ENCODE assay signal across 17 cellular contexts in genomic region chr10:44680764-44681163, GRCh38.
DNase-seq lines count a peak whose midpoint lies in the region; ATAC-seq and TF ChIP-seq lines count a peak whose summit lies in the region.
"Had no signal": no experiment of that assay in that cellular context is flagged by ENCODE, and none has a peak within 500 bp of the region (broad histone marks: within the 10 kb centered on the region; RNA-seq: fewer than 3 reads in every experiment).

No MANE protein-coding gene starts in this region.

- H3K9me3 Mint-ChIP-seq in immature natural killer cell (peaks cover 0 to 2% (median 0%) of the 10 kb centered on the region in 6 donors), nephron (no peaks in the 10 kb centered on the region)
- H3K9me3 Mint-ChIP-seq: CD8-positive, alpha-beta T cell had no signal

- intact Hi-C loops in PC-3 (cut with micrococcal nuclease), result no loop called here

- H3K4me1 ChIP-seq in PC-3 (ENCODE audit: insufficient read depth, low read length), result no peaks in the 10 kb centered on the region
- H3K4me1 ChIP-seq: A549; BLaER1 treated with 17β-estradiol and CSF1 and Interleukin-3, amounts not matched to agents 10 nM and 100 nM; Caco-2 had no signal

- H4K20me1 ChIP-seq in PC-3 (ENCODE audit: low read length), result no peaks in the 10 kb centered on the region
- H4K20me1 ChIP-seq: BLaER1 treated with 17β-estradiol and CSF1 and Interleukin-3, amounts not matched to agents 10 nM and 100 nM had no signal

- H3K36me3 ChIP-seq in PC-3 (ENCODE audit: low read depth, low read length), result no peaks in the 10 kb centered on the region
- H3K36me3 ChIP-seq: BLaER1 treated with 17β-estradiol and CSF1 and Interleukin-3, amounts not matched to agents 10 nM and 100 nM had no signal

- 0 out of 2 replicates have a peak, but pooled peaks cover 3% of the 10 kb centered on the region for H3K9me2 ChIP-seq in PC-3 (replicated peaks; ENCODE audit: low read length)

- H3K27ac ChIP-seq in PC-3 (ENCODE audit: low read length), result no peak overlapping the region
- H3K27ac ChIP-seq: 22Rv1; A549; BLaER1 treated with 17β-estradiol and CSF1 and Interleukin-3, amounts not matched to agents 10 nM and 100 nM; C4-2B had no signal

- no peak overlapping the region for H3K9ac ChIP-seq in PC-3 (ENCODE audit: low read length)
- H3K9ac ChIP-seq: BLaER1 treated with 17β-estradiol and CSF1 and Interleukin-3, amounts not matched to agents 10 nM and 100 nM had no signal

- no peaks in the 10 kb centered on the region for H3K27me3 ChIP-seq in PC-3 (ENCODE audit: low read length)
- H3K27me3 ChIP-seq: BLaER1 treated with 17β-estradiol and CSF1 and Interleukin-3, amounts not matched to agents 10 nM and 100 nM had no signal

- no peaks in the 10 kb centered on the region for H3K36me3 Mint-ChIP-seq in immature natural killer cell
- H3K36me3 Mint-ChIP-seq in nephron (ENCODE audit: low read depth), result no peaks in the 10 kb centered on the region
- H3K36me3 Mint-ChIP-seq: CD8-positive, alpha-beta T cell had no signal

- H3K27me3 Mint-ChIP-seq in immature natural killer cell (ENCODE audit: low read depth in 3 of 3) (peaks cover 0 to 5% (median 2%) of the 10 kb centered on the region in 3 donors), nephron (ENCODE audit: low read depth) (no peaks in the 10 kb centered on the region)
- H3K27me3 Mint-ChIP-seq: B cell; CD4-positive, alpha-beta T cell had no signal

- POLR2A ChIA-PET in PC-3 (lab: Charles Lee; ENCODE audit: unreplicated experiment), result no interaction called here

- H3K4me2 ChIP-seq in PC-3 (ENCODE audit: low read length), result no peak overlapping the region
- H3K4me2 ChIP-seq: A549; BLaER1 treated with 17β-estradiol and CSF1 and Interleukin-3, amounts not matched to agents 10 nM and 100 nM had no signal

- H3K4me1 Mint-ChIP-seq in immature natural killer cell (peaks cover 0 to 28% of the 10 kb centered on the region in 2 donors), nephron (peaks cover 64% of the 10 kb centered on the region)
- H3K4me1 Mint-ChIP-seq: B cell had no signal

- H3K27ac Mint-ChIP-seq in immature natural killer cell, result peak overlapping the region in 2 of 6 donors; percentile 44 to 84
- peak overlapping the region in 2 of 3 experiments; percentile 11 to 21 for H3K27ac Mint-ChIP-seq in nephron
- H3K27ac Mint-ChIP-seq: B cell; CD4-positive, alpha-beta T cell; CD8-positive, alpha-beta T cell had no signal

- no peaks in the 10 kb centered on the region for H3F3A ChIP-seq in PC-3 (ENCODE audit: low read length, unreplicated experiment)

- 0 out of 2 replicates have a peak overlapping the region, but pooled peaks have one; percentile 8 for H2AFZ ChIP-seq in PC-3 (ENCODE audit: low read length)

- no peaks in the 10 kb centered on the region for H3K79me2 ChIP-seq in PC-3 (ENCODE audit: low read length)

- H3K4me3 Mint-ChIP-seq in immature natural killer cell, result peak overlapping the region in 3 of 5 donors; percentile 11 to 39 (median 16)
- no peak overlapping the region for H3K4me3 Mint-ChIP-seq in nephron
- H3K4me3 Mint-ChIP-seq: B cell; CD4-positive, alpha-beta T cell; CD8-positive, alpha-beta T cell had no signal

- H3K9me3 ChIP-seq in PC-3 (ENCODE audit: low read length), result no peaks in the 10 kb centered on the region
- H3K9me3 ChIP-seq: A549; BLaER1 treated with 17β-estradiol and CSF1 and Interleukin-3, amounts not matched to agents 10 nM and 100 nM; Caco-2 had no signal

- no TSS peak for BruUV-seq in PC-3 (replicated peaks; lab: Mats Ljungman, UMichigan)

- H3K4me3 ChIP-seq in PC-3 (ENCODE audit: low read length), result no peak overlapping the region
- H3K4me3 ChIP-seq: A549; BLaER1 treated with 17β-estradiol and CSF1 and Interleukin-3, amounts not matched to agents 10 nM and 100 nM had no signal

- ATAC-seq in PC-3, result no peak
- ATAC-seq: A549; CD8-positive, alpha-beta T cell had no signal

- CTCF ChIA-PET in PC-3 (lab: Charles Lee), result no interaction called here

- TF ChIP-seq CTCF in PC-3 (conservative IDR thresholded peaks at IDR 0.05; ENCODE audit: low read depth, low read length), result no peak
- no peak for TF ChIP-seq CTCF in nephron (IDR thresholded peaks at IDR 0.05; ENCODE audit: unreplicated experiment in 3 of 3)

- no peak for DNase-seq in PC-3
- DNase-seq in immature natural killer cell, result no peak
- DNase-seq in AG20443 (ENCODE audit: low spot score), result no peak
- no peak for DNase-seq in AG08396 (ENCODE audit: low spot score)
- DNase-seq: AML-193; Caco-2; Calu3; CD4-positive, alpha-beta T cell; CD8-positive, alpha-beta T cell; DMS79 treated with DMSO at 0.1 percent for 48 hours; GF-D8 had no signal

Comparison
In these comparisons a context has a peak if more than half of its experiments do, and no peak if none do; other contexts are left out.
1. H3K4me3 Mint-ChIP-seq: peak in immature natural killer cell (3 of 5); none in nephron (0 of 3).